In the genomic region with DNA sequence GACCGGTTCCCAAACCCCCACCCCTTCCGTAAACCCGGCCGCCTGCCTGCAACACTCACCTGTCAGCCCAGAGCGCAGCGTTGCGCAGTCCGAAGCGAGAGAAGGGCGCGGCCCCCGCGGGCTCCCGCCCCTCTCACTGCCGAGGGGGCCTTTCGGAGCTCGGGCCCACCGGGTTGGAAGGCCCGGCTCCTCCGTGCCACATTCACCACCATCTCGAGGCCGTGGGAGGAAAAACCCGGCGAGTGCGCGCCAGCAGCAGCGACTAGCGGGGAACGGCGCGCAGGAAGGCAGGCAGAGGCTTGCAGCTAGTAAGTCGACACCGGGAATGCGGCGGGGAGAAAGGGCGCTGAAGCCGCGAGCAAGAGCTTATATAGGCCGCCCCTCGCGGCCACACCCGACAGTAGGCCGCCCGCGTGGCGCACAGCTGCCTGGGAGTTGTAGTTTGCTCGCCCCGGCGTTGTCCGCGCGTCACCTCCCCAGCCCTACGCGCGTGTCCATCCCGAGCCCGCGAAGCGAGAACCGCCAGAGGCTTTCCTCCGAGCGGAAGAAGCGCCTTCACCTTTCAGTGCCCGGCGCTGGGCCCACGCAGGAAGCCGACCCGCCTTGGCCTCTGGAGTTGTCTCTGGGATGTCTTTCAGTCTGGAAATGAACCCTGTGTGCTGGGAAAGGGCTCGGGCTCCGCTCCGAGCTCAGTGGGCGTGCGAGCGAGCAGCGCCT, we compare ENCODE assay signal across 1 cellular context.
TF ChIP-seq lines count a peak whose summit lies in the region.

No MANE protein-coding gene starts in this region.

TF ChIP-seq in HepG2, 621 proteins besides CTCF, POLR2A, EP300 and RAD21 (continued from another document and continues in another):
- TF ChIP-seq, protein P1, sequence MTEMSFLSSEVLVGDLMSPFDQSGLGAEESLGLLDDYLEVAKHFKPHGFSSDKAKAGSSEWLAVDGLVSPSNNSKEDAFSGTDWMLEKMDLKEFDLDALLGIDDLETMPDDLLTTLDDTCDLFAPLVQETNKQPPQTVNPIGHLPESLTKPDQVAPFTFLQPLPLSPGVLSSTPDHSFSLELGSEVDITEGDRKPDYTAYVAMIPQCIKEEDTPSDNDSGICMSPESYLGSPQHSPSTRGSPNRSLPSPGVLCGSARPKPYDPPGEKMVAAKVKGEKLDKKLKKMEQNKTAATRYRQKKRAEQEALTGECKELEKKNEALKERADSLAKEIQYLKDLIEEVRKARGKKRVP (CRISPR knock-in tag; IDR thresholded peaks at IDR 0.05) = 0 out of 4 replicates have a peak, but pooled peaks of 1 of the 2 experiments have one; percentile 73
- TF ChIP-seq MTA1 (CRISPR knock-in tag; IDR thresholded peaks at IDR 0.05; ENCODE audit: borderline replicate concordance) (peak; percentile 83; the same call in 1 of the 2 replicates), KLF6 (CRISPR knock-in tag; IDR thresholded peaks at IDR 0.05) (peak; percentile 97), TOPORS (CRISPR knock-in tag; IDR thresholded peaks at IDR 0.05) (peak; percentile 95), TEAD2 (CRISPR knock-in tag; IDR thresholded peaks at IDR 0.05) (no peak; the same call in 1 of the 2 replicates), ZSCAN9 (CRISPR knock-in tag; IDR thresholded peaks at IDR 0.05; ENCODE audit: borderline replicate concordance) (peak; percentile 92), ZNF761 (CRISPR knock-in tag; conservative IDR thresholded peaks at IDR 0.05) (peak; percentile 68), GATA4 (IDR thresholded peaks at IDR 0.05; ENCODE audit: borderline replicate concordance, low read depth) (peak; percentile 91; the same call in 1 of the 2 replicates), PCBP1 (IDR thresholded peaks at IDR 0.05; ENCODE audit: borderline replicate concordance, low read depth, low read length) (peak; percentile 90), RBAK (CRISPR knock-in tag; IDR thresholded peaks at IDR 0.05) (no peak), NFE2L1 (CRISPR knock-in tag; IDR thresholded peaks at IDR 0.05; ENCODE audit: borderline replicate concordance) (no peak; the same call in 1 of the 2 replicates), CHD2 (IDR thresholded peaks at IDR 0.05; ENCODE audit: low read depth, low read length) (peak; percentile 61; the same call in 1 of the 2 replicates), ZNF850 (CRISPR knock-in tag; conservative IDR thresholded peaks at IDR 0.05) (no peak), GFI1 (CRISPR knock-in tag; IDR thresholded peaks at IDR 0.05; ENCODE audit: borderline replicate concordance) (peak; percentile 87), ZNF598 (CRISPR knock-in tag; IDR thresholded peaks at IDR 0.05; ENCODE audit: borderline replicate concordance) (peak; percentile 91; the same call in 1 of the 2 replicates), RNF2 (conservative IDR thresholded peaks at IDR 0.05; ENCODE audit: low read depth) (0 out of 2 replicates have a peak, but pooled peaks have one; percentile 34), RBM22 (optimal IDR thresholded peaks at IDR 0.05; ENCODE audit: low read length) (peak; percentile 50), SETDB1 (CRISPR knock-in tag; IDR thresholded peaks at IDR 0.05; ENCODE audit: borderline replicate concordance) (no peak), CEBPG (CRISPR knock-in tag; IDR thresholded peaks at IDR 0.05) (peak; percentile 30), TBL1XR1 (IDR thresholded peaks at IDR 0.05; ENCODE audit: borderline replicate concordance, low read length, partially characterized antibody) (no peak), ZFP41 (CRISPR knock-in tag; IDR thresholded peaks at IDR 0.05; ENCODE audit: borderline replicate concordance) (no peak), ZNF382 (CRISPR knock-in tag; IDR thresholded peaks at IDR 0.05; ENCODE audit: borderline replicate concordance) (no peak), ZNF775 (CRISPR knock-in tag; IDR thresholded peaks at IDR 0.05; ENCODE audit: borderline replicate concordance) (no peak), SYNCRIP (IDR thresholded peaks at IDR 0.05; ENCODE audit: insufficient read depth, low read depth, low read length) (no peak), SRSF4 (IDR thresholded peaks at IDR 0.05; ENCODE audit: low read depth, low read length, poor library complexity, severe bottlenecking) (no peak), PTBP1 (IDR thresholded peaks at IDR 0.05; ENCODE audit: low read depth, low read length, poor library complexity, severe bottlenecking) (no peak), ZFYVE20 (CRISPR knock-in tag; IDR thresholded peaks at IDR 0.05; ENCODE audit: borderline replicate concordance, low read depth) (peak; percentile 91), STAG1 (CRISPR knock-in tag; IDR thresholded peaks at IDR 0.05) (peak; percentile 15; the same call in 1 of the 2 replicates), ZSCAN31 (CRISPR knock-in tag; IDR thresholded peaks at IDR 0.05; ENCODE audit: low read depth) (peak; percentile 59; the same call in 1 of the 2 replicates), RFX5 (IDR thresholded peaks at IDR 0.05; ENCODE audit: low read depth, low read length) (no peak), ZNF816 (CRISPR knock-in tag; IDR thresholded peaks at IDR 0.05; ENCODE audit: borderline replicate concordance) (peak; percentile 77; the same call in 1 of the 2 replicates)
- TF ChIP-seq, protein P2, sequence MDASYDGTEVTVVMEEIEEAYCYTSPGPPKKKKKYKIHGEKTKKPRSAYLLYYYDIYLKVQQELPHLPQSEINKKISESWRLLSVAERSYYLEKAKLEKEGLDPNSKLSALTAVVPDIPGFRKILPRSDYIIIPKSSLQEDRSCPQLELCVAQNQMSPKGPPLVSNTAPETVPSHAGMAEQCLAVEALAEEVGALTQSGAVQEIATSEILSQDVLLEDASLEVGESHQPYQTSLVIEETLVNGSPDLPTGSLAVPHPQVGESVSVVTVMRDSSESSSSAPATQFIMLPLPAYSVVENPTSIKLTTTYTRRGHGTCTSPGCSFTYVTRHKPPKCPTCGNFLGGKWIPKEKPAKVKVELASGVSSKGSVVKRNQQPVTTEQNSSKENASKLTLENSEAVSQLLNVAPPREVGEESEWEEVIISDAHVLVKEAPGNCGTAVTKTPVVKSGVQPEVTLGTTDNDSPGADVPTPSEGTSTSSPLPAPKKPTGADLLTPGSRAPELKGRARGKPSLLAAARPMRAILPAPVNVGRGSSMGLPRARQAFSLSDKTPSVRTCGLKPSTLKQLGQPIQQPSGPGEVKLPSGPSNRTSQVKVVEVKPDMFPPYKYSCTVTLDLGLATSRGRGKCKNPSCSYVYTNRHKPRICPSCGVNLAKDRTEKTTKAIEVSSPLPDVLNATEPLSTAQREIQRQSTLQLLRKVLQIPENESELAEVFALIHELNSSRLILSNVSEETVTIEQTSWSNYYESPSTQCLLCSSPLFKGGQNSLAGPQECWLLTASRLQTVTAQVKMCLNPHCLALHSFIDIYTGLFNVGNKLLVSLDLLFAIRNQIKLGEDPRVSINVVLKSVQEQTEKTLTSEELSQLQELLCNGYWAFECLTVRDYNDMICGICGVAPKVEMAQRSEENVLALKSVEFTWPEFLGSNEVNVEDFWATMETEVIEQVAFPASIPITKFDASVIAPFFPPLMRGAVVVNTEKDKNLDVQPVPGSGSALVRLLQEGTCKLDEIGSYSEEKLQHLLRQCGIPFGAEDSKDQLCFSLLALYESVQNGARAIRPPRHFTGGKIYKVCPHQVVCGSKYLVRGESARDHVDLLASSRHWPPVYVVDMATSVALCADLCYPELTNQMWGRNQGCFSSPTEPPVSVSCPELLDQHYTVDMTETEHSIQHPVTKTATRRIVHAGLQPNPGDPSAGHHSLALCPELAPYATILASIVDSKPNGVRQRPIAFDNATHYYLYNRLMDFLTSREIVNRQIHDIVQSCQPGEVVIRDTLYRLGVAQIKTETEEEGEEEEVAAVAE (CRISPR knock-in tag; IDR thresholded peaks at IDR 0.05; ENCODE audit: borderline replicate concordance) = peak; percentile 59; the same call in 1 of the 2 replicates
- TF ChIP-seq, protein P3, sequence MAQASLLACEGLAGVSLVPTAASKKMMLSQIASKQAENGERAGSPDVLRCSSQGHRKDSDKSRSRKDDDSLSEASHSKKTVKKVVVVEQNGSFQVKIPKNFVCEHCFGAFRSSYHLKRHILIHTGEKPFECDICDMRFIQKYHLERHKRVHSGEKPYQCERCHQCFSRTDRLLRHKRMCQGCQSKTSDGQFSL (CRISPR knock-in tag; IDR thresholded peaks at IDR 0.05) = no peak
- TF ChIP-seq, protein P4, sequence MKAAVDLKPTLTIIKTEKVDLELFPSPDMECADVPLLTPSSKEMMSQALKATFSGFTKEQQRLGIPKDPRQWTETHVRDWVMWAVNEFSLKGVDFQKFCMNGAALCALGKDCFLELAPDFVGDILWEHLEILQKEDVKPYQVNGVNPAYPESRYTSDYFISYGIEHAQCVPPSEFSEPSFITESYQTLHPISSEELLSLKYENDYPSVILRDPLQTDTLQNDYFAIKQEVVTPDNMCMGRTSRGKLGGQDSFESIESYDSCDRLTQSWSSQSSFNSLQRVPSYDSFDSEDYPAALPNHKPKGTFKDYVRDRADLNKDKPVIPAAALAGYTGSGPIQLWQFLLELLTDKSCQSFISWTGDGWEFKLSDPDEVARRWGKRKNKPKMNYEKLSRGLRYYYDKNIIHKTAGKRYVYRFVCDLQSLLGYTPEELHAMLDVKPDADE (CRISPR knock-in tag; IDR thresholded peaks at IDR 0.05) = peak; percentile 70; the same call in 1 of the 2 replicates
- TF ChIP-seq, protein P5, sequence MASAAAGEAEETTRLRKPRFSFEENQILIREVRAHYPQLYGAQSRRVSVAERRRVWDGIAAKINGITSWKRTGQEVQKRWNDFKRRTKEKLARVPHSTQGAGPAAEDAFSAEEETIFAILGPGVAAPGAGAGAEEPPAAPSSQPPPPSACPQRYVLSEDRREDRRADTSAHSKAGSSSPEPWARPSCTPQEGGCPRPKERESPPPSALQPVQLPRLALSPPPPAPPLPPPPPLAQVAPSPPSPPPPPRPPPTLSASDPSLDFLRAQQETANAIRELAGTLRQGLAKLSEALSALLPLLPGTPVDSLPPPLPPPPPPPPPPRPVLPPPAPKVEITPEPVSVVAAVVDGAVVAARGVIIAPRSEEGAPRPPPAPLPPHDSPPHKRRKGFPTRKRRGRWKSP (CRISPR knock-in tag; IDR thresholded peaks at IDR 0.05) = peak; percentile 97
- TF ChIP-seq, protein P6, sequence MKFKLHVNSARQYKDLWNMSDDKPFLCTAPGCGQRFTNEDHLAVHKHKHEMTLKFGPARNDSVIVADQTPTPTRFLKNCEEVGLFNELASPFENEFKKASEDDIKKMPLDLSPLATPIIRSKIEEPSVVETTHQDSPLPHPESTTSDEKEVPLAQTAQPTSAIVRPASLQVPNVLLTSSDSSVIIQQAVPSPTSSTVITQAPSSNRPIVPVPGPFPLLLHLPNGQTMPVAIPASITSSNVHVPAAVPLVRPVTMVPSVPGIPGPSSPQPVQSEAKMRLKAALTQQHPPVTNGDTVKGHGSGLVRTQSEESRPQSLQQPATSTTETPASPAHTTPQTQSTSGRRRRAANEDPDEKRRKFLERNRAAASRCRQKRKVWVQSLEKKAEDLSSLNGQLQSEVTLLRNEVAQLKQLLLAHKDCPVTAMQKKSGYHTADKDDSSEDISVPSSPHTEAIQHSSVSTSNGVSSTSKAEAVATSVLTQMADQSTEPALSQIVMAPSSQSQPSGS (CRISPR knock-in tag; IDR thresholded peaks at IDR 0.05) = peak; percentile 37; the same call in 1 of the 2 replicates
- TF ChIP-seq, protein P7, sequence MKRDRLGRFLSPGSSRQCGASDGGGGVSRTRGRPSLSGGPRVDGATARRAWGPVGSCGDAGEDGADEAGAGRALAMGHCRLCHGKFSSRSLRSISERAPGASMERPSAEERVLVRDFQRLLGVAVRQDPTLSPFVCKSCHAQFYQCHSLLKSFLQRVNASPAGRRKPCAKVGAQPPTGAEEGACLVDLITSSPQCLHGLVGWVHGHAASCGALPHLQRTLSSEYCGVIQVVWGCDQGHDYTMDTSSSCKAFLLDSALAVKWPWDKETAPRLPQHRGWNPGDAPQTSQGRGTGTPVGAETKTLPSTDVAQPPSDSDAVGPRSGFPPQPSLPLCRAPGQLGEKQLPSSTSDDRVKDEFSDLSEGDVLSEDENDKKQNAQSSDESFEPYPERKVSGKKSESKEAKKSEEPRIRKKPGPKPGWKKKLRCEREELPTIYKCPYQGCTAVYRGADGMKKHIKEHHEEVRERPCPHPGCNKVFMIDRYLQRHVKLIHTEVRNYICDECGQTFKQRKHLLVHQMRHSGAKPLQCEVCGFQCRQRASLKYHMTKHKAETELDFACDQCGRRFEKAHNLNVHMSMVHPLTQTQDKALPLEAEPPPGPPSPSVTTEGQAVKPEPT (CRISPR knock-in tag; IDR thresholded peaks at IDR 0.05; ENCODE audit: low read depth) = peak; percentile 51; the same call in 1 of the 2 replicates
- TF ChIP-seq, protein P8, sequence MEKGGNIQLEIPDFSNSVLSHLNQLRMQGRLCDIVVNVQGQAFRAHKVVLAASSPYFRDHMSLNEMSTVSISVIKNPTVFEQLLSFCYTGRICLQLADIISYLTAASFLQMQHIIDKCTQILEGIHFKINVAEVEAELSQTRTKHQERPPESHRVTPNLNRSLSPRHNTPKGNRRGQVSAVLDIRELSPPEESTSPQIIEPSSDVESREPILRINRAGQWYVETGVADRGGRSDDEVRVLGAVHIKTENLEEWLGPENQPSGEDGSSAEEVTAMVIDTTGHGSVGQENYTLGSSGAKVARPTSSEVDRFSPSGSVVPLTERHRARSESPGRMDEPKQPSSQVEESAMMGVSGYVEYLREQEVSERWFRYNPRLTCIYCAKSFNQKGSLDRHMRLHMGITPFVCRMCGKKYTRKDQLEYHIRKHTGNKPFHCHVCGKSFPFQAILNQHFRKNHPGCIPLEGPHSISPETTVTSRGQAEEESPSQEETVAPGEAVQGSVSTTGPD (CRISPR knock-in tag; IDR thresholded peaks at IDR 0.05) = no peak; the same call in 1 of the 2 replicates
- TF ChIP-seq, protein P9, sequence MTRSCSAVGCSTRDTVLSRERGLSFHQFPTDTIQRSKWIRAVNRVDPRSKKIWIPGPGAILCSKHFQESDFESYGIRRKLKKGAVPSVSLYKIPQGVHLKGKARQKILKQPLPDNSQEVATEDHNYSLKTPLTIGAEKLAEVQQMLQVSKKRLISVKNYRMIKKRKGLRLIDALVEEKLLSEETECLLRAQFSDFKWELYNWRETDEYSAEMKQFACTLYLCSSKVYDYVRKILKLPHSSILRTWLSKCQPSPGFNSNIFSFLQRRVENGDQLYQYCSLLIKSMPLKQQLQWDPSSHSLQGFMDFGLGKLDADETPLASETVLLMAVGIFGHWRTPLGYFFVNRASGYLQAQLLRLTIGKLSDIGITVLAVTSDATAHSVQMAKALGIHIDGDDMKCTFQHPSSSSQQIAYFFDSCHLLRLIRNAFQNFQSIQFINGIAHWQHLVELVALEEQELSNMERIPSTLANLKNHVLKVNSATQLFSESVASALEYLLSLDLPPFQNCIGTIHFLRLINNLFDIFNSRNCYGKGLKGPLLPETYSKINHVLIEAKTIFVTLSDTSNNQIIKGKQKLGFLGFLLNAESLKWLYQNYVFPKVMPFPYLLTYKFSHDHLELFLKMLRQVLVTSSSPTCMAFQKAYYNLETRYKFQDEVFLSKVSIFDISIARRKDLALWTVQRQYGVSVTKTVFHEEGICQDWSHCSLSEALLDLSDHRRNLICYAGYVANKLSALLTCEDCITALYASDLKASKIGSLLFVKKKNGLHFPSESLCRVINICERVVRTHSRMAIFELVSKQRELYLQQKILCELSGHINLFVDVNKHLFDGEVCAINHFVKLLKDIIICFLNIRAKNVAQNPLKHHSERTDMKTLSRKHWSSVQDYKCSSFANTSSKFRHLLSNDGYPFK (CRISPR knock-in tag; IDR thresholded peaks at IDR 0.05; ENCODE audit: borderline replicate concordance) = peak; percentile 84; the same call in 1 of the 2 replicates
- TF ChIP-seq, protein P10, sequence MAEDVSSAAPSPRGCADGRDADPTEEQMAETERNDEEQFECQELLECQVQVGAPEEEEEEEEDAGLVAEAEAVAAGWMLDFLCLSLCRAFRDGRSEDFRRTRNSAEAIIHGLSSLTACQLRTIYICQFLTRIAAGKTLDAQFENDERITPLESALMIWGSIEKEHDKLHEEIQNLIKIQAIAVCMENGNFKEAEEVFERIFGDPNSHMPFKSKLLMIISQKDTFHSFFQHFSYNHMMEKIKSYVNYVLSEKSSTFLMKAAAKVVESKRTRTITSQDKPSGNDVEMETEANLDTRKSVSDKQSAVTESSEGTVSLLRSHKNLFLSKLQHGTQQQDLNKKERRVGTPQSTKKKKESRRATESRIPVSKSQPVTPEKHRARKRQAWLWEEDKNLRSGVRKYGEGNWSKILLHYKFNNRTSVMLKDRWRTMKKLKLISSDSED (CRISPR knock-in tag; IDR thresholded peaks at IDR 0.05) = peak; percentile 33; the same call in 1 of the 2 replicates
